In the genomic region with DNA sequence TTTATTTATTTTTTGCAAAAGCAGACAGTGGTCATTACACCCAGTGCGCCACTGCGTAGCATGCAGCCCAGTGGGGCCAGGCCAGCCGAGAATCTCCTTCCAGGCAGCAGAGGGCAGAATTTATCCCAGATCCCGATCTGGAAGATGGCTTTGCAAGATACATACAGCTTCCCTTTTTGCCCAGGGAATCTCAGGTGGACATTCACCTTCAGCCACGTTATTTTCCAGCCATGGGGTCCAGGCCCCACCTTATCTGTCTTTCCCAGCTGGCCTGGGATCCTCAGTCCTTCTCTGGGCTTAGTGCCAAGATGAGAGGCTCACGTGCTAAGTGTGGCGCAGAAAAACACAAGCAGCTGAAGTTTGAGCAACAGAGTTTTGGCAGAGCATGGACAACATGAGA, we compare ENCODE assay signal across 11 cellular contexts.
A peak's percentile ranks its signal among the peaks of the same experiment; 100 is the strongest.
DNase-seq lines count a peak whose midpoint lies in the region; ATAC-seq, FAIRE-seq and TF ChIP-seq lines count a peak whose summit lies in the region.
"Had no signal": no experiment of that assay in that cellular context is flagged by ENCODE, and none has a peak within 500 bp of the region (broad histone marks: within the 10 kb centered on the region; RNA-seq: fewer than 3 reads in every experiment).

No MANE protein-coding gene starts in this region.

- no peaks in the 10 kb centered on the region for H3K36me3 Mint-ChIP-seq in activated naive CD4-positive, alpha-beta T cell treated with anti-CD3 and anti-CD28 coated beads for 36 hours (ENCODE audit: low read depth)
- H3K36me3 Mint-ChIP-seq in type B pancreatic cell: no peaks in the 10 kb centered on the region

- H3K9me3 ChIP-seq in WERI-Rb-1 (ENCODE audit: severe bottlenecking) (no peaks in the 10 kb centered on the region), keratinocyte (ENCODE audit: control insufficient read depth, low read depth, low read length) (no peaks in the 10 kb centered on the region)
- H3K9me3 ChIP-seq: BLaER1 had no signal

- H3K4me1 Mint-ChIP-seq in activated naive CD4-positive, alpha-beta T cell treated with anti-CD3 and anti-CD28 coated beads for 36 hours (ENCODE audit: low read depth): no peaks in the 10 kb centered on the region
- no peaks in the 10 kb centered on the region for H3K4me1 Mint-ChIP-seq in type B pancreatic cell (ENCODE audit: unreplicated experiment)

- H3K9ac ChIP-seq in keratinocyte (ENCODE audit: control insufficient read depth, extremely low read depth, insufficient read depth, low read length): no peak overlapping the region
- H3K9ac ChIP-seq: BLaER1 had no signal

- intact Hi-C loops in activated naive CD4-positive, alpha-beta T cell treated with anti-CD3 and anti-CD28 coated beads for 36 hours (cut with micrococcal nuclease): no loop called here

- DNase-seq in activated naive CD4-positive, alpha-beta T cell treated with anti-CD3 and anti-CD28 coated beads for 36 hours: peak; percentile 10
- DNase-seq in activated naive CD4-positive, alpha-beta T cell treated with anti-CD3 and anti-CD28 coated beads, Interleukin-2, amount 50 U/mL, for 16 hours: no peak
- DNase-seq in WERI-Rb-1 (peak; percentile 25), keratinocyte (ENCODE audit: low read depth, low spot score) (no peak), type B pancreatic cell (ENCODE audit: extremely low spot score, unreplicated experiment) (no peak), NCI-H526 treated with DMSO at 0.1 percent for 48 hours (lab: John Stamatoyannopoulos, UW) (no peak)
- DNase-seq in stimulated activated naive CD4-positive, alpha-beta T cell (lab: John Stamatoyannopoulos, UW): no peak
- DNase-seq: activated CD4-positive, alpha-beta T cell treated with anti-CD3 and anti-CD28 coated beads, Interleukin-2, amount 50 U/mL, for 1 hour; stimulated activated CD4-positive, alpha-beta T cell treated with anti-CD3 and anti-CD28 coated beads, Interleukin-2, amount 100 ng/mL, for 48 hours had no signal

- no peak for FAIRE-seq in keratinocyte (lab: Jason Lieb, UNC)

- H3K27me3 ChIP-seq in WERI-Rb-1 (ENCODE audit: insufficient read depth, low read depth, severe bottlenecking) (peaks cover 35% of the 10 kb centered on the region), keratinocyte (ENCODE audit: control insufficient read depth, extremely low read depth, insufficient read depth, low read length) (no peaks in the 10 kb centered on the region)
- H3K27me3 ChIP-seq: BLaER1 had no signal

- no peaks in the 10 kb centered on the region for H4K20me1 ChIP-seq in keratinocyte (ENCODE audit: control insufficient read depth, extremely low read depth, insufficient read depth, low read length)
- H4K20me1 ChIP-seq: BLaER1 had no signal

- no peaks in the 10 kb centered on the region for H3K4me1 ChIP-seq in keratinocyte (ENCODE audit: control insufficient read depth, extremely low read depth, insufficient read depth, low read length)
- H3K4me1 ChIP-seq: BLaER1 had no signal

- no peaks in the 10 kb centered on the region for H3K36me3 ChIP-seq in WERI-Rb-1
- H3K36me3 ChIP-seq in keratinocyte (ENCODE audit: control insufficient read depth in 2 of 2, extremely low read depth in 1 of 2, insufficient read depth in 2 of 2, low read length in 2 of 2): peaks cover 3% of the 10 kb centered on the region in 2 experiments
- H3K36me3 ChIP-seq: BLaER1 had no signal

- H3K27ac ChIP-seq in WERI-Rb-1 (no peak overlapping the region), keratinocyte (ENCODE audit: control insufficient read depth, insufficient read depth, low read length) (no peak overlapping the region)
- H3K27ac ChIP-seq: BLaER1 had no signal

- dilution Hi-C loops in keratinocyte (cut with MboI; ENCODE audit: extremely low pct_ligation_motif_present, low sequenced_read_pairs): no loop called here

- no peak overlapping the region for H3K4me3 Mint-ChIP-seq in activated naive CD4-positive, alpha-beta T cell treated with anti-CD3 and anti-CD28 coated beads for 36 hours
- no peak overlapping the region for H3K4me3 Mint-ChIP-seq in type B pancreatic cell

- H3K9me3 Mint-ChIP-seq in activated naive CD4-positive, alpha-beta T cell treated with anti-CD3 and anti-CD28 coated beads for 36 hours: no peaks in the 10 kb centered on the region
- H3K9me3 Mint-ChIP-seq in type B pancreatic cell: no peaks in the 10 kb centered on the region

- H3K4me2 ChIP-seq in keratinocyte (ENCODE audit: control insufficient read depth, extremely low read depth, insufficient read depth, low read depth, low read length): no peak overlapping the region
- H3K4me2 ChIP-seq: BLaER1 had no signal

- no peaks in the 10 kb centered on the region for H3K9me1 ChIP-seq in keratinocyte (ENCODE audit: control insufficient read depth, extremely low read depth, insufficient read depth, low read length)

- no peaks in the 10 kb centered on the region for H3K27me3 Mint-ChIP-seq in activated naive CD4-positive, alpha-beta T cell treated with anti-CD3 and anti-CD28 coated beads for 36 hours (ENCODE audit: low read depth)
- H3K27me3 Mint-ChIP-seq in type B pancreatic cell: no peaks in the 10 kb centered on the region

- CTCF ChIA-PET in activated naive CD4-positive, alpha-beta T cell treated with anti-CD3 and anti-CD28 coated beads for 36 hours (lab: Charles Lee): interaction anchor here (0.7 kb wide), 2 partner anchors 9 to 333 kb away, joined by 3 read pairs; no protein-coding TSS in a partner anchor

- H3K27ac Mint-ChIP-seq in activated naive CD4-positive, alpha-beta T cell treated with anti-CD3 and anti-CD28 coated beads for 36 hours: no peak overlapping the region
- H3K27ac Mint-ChIP-seq in type B pancreatic cell: no peak overlapping the region

- TF ChIP-seq CTCF in WERI-Rb-1 (IDR thresholded peaks at IDR 0.05; ENCODE audit: low read depth, low read length) (peak; percentile 50; the same call in 1 of the 2 replicates), keratinocyte (optimal IDR thresholded peaks at IDR 0.05 in 1 of 3, IDR thresholded peaks at IDR 0.05 in 1 of 3, conservative IDR thresholded peaks at IDR 0.05 in 1 of 3; ENCODE audit: extremely low read depth in 1 of 3, insufficient read depth in 2 of 3, low read length in 3 of 3) (peak; percentile 29 to 70 (median 51)), type B pancreatic cell (conservative IDR thresholded peaks at IDR 0.05) (peak; percentile 66)

- H3K4me3 ChIP-seq in WERI-Rb-1 (ENCODE audit: low read depth, low read length): no peak overlapping the region
- H3K4me3 ChIP-seq in keratinocyte (ENCODE audit: control insufficient read depth in 2 of 3, extremely low read depth in 1 of 3, insufficient read depth in 2 of 3, low read depth in 1 of 3, low read length in 3 of 3): no peak overlapping the region
- H3K4me3 ChIP-seq: BLaER1 had no signal

- H2AFZ ChIP-seq in keratinocyte (ENCODE audit: control insufficient read depth, low read length): no peak overlapping the region

- no peaks in the 10 kb centered on the region for H3K79me2 ChIP-seq in keratinocyte (ENCODE audit: control insufficient read depth, insufficient read depth, low read length)

- no peak for ATAC-seq in HG03469 (IDR thresholded peaks at IDR 0.05; ENCODE audit: unreplicated experiment)

Comparison
In these comparisons a context has a peak if more than half of its experiments do, and no peak if none do; other contexts are left out.
1. DNase-seq: peak in activated naive CD4-positive, alpha-beta T cell treated with anti-CD3 and anti-CD28 coated beads for 36 hours (single experiment) and WERI-Rb-1 (single experiment); none in activated naive CD4-positive, alpha-beta T cell treated with anti-CD3 and anti-CD28 coated beads, Interleukin-2, amount 50 U/mL, for 16 hours (single experiment), keratinocyte (single experiment), type B pancreatic cell (single experiment), stimulated activated naive CD4-positive, alpha-beta T cell (0 of 6) and NCI-H526 treated with DMSO at 0.1 percent for 48 hours (single experiment).
2. Peak in every context shown above with its lines, with median percentiles within 50 percentile points of each other: CTCF ChIP-seq.